In the genomic region with DNA sequence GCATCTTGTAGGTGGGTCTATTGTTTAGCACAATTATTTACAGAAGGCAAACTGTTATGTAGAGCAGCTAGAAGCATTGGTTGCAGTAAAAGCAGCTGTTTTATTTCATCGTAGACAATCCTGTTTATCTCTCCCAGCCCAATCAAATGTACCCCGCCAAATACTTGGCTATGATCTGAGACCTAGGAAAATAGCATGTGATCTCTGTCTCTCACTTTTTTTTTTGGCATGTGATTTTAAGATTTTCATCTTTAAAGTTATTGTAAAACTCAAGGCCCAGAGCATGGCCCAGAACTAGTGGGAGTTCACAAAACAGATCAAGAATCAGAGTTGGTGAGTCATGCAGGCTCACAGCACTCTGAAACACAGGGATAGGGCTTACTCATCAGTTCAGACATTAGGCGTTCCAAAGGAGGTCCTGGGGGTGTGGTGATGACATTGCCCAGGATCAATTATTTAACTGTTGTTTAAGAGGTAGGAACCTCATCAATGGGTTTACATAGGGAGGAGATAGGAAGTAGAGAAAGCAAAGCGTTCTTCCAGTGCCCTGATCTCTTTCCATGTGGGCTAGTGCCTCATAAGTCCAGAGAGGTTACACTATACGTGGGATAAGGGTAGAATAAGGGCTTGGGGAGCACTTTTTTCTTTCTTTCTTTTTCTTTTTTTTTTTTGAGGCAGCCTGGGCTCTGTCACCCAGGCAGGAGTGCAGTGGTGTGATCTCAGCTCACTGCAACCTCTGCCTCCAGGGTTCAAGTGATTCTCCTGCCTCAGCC, we compare ENCODE assay signal across 9 cellular contexts. TPM values are rescaled to one million over a fixed set of nuclear protein-coding genes. Genes with fewer than 3 reads are reported as not detected.
DNase-seq lines count a peak whose midpoint lies in the region; ATAC-seq lines count a peak whose summit lies in the region.
"Had no signal": no experiment of that assay in that cellular context is flagged by ENCODE, and none has a peak within 500 bp of the region (broad histone marks: within the 10 kb centered on the region; RNA-seq: fewer than 3 reads in every experiment).

No MANE protein-coding gene starts in this region.

- H3K4me3 Mint-ChIP-seq in activated T-helper 2 cell treated with anti-CD3 and anti-CD28 coated beads, Interferon-gamma antibody, Interleukin-2, Interleukin-4, amounts not matched to agents 10 μg/mL and 5 μg/mL and 100 μg/mL, durations not matched to agents 14 hours and 24 hours and 36 hours (ENCODE audit: low read depth) = no peak overlapping the region
- H3K4me3 Mint-ChIP-seq in stimulated activated effector memory CD8-positive, alpha-beta T cell treated with anti-CD3 and anti-CD28 coated beads, Interleukin-12 subunit alpha, Interleukin-12 subunit beta, amount 100 ng/mL, for 72 hours = no peak overlapping the region

- H3K36me3 Mint-ChIP-seq in activated T-helper 2 cell treated with anti-CD3 and anti-CD28 coated beads, Interferon-gamma antibody, Interleukin-2, Interleukin-4, amounts not matched to agents 10 μg/mL and 5 μg/mL and 100 μg/mL, durations not matched to agents 14 hours and 24 hours and 36 hours (ENCODE audit: low read depth) = peaks cover 47% of the 10 kb centered on the region
- H3K36me3 Mint-ChIP-seq in stimulated activated effector memory CD8-positive, alpha-beta T cell treated with anti-CD3 and anti-CD28 coated beads, Interleukin-12 subunit alpha, Interleukin-12 subunit beta, amount 100 ng/mL, for 72 hours = no peaks in the 10 kb centered on the region

- ATAC-seq in stimulated activated effector memory CD8-positive, alpha-beta T cell treated with anti-CD3 and anti-CD28 coated beads, Interleukin-12 subunit alpha, Interleukin-12 subunit beta, amount 100 ng/mL, for 72 hours = peak; percentile 76

- no peaks in the 10 kb centered on the region for H3K27me3 Mint-ChIP-seq in activated T-helper 2 cell treated with anti-CD3 and anti-CD28 coated beads, Interferon-gamma antibody, Interleukin-2, Interleukin-4, amounts not matched to agents 10 μg/mL and 5 μg/mL and 100 μg/mL, durations not matched to agents 14 hours and 24 hours and 36 hours (ENCODE audit: low read depth)

- peaks cover 52% of the 10 kb centered on the region for H3K4me1 Mint-ChIP-seq in activated T-helper 2 cell treated with anti-CD3 and anti-CD28 coated beads, Interferon-gamma antibody, Interleukin-2, Interleukin-4, amounts not matched to agents 10 μg/mL and 5 μg/mL and 100 μg/mL, durations not matched to agents 14 hours and 24 hours and 36 hours (ENCODE audit: low read depth)
- H3K4me1 Mint-ChIP-seq in stimulated activated effector memory CD8-positive, alpha-beta T cell treated with anti-CD3 and anti-CD28 coated beads, Interleukin-12 subunit alpha, Interleukin-12 subunit beta, amount 100 ng/mL, for 72 hours = peaks cover 27% of the 10 kb centered on the region

- H3K9me3 Mint-ChIP-seq in activated T-helper 2 cell treated with anti-CD3 and anti-CD28 coated beads, Interferon-gamma antibody, Interleukin-2, Interleukin-4, amounts not matched to agents 10 μg/mL and 5 μg/mL and 100 μg/mL, durations not matched to agents 14 hours and 24 hours and 36 hours = peaks cover 4% of the 10 kb centered on the region
- no peaks in the 10 kb centered on the region for H3K9me3 Mint-ChIP-seq in stimulated activated effector memory CD8-positive, alpha-beta T cell treated with anti-CD3 and anti-CD28 coated beads, Interleukin-12 subunit alpha, Interleukin-12 subunit beta, amount 100 ng/mL, for 72 hours

- H3K27ac Mint-ChIP-seq in activated T-helper 2 cell treated with anti-CD3 and anti-CD28 coated beads, Interferon-gamma antibody, Interleukin-2, Interleukin-4, amounts not matched to agents 10 μg/mL and 5 μg/mL and 100 μg/mL, durations not matched to agents 14 hours and 24 hours and 36 hours = peak overlapping the region; percentile 65
- H3K27ac Mint-ChIP-seq in stimulated activated effector memory CD8-positive, alpha-beta T cell treated with anti-CD3 and anti-CD28 coated beads, Interleukin-12 subunit alpha, Interleukin-12 subunit beta, amount 100 ng/mL, for 72 hours = peak overlapping the region; percentile 29

- DNase-seq in activated CD4-positive, alpha-beta T cell treated with anti-CD3 and anti-CD28 coated beads, Interleukin-2, amount 50 U/mL, for 48 hours = peak; percentile 10 to 32
- no peak for DNase-seq in activated CD4-positive, alpha-beta T cell treated with anti-CD3 and anti-CD28 coated beads, Interleukin-2, amount 50 U/mL, for 1 hour
- no peak for DNase-seq in activated T-helper 2 cell treated with anti-CD3 and anti-CD28 coated beads, Interferon-gamma antibody, Interleukin-2, Interleukin-4, amounts not matched to agents 10 μg/mL and 5 μg/mL and 100 μg/mL, durations not matched to agents 14 hours and 24 hours and 36 hours (ENCODE audit: low spot score)
- peak; percentile 71 for DNase-seq in hepatic stellate cell (ENCODE audit: low spot score)
- no peak for DNase-seq in stimulated activated effector memory CD8-positive, alpha-beta T cell treated with anti-CD3 and anti-CD28 coated beads, Interleukin-12 subunit alpha, Interleukin-12 subunit beta, amount 100 ng/mL, for 72 hours (ENCODE audit: low spot score in 2 of 2)
- no peak for DNase-seq in globus pallidus (ENCODE audit: low spot score)
- no peak for DNase-seq in NCI-H187 (lab: John Stamatoyannopoulos, UW)
- no peak for DNase-seq in cortex of kidney (lab: John Stamatoyannopoulos, UW)
- DNase-seq: retina had no signal

- intact Hi-C loops in activated T-helper 2 cell treated with anti-CD3 and anti-CD28 coated beads, Interferon-gamma antibody, Interleukin-2, Interleukin-4, amounts not matched to agents 10 μg/mL and 5 μg/mL and 100 μg/mL, durations not matched to agents 14 hours and 24 hours and 36 hours (cut with micrococcal nuclease) = loop anchor here (2.0 to 10.0 kb wide), 3 partner anchors 84 to 386 kb away; a partner anchor contains a TSS

RNA-seq across cellular contexts. Expression of a gene that starts 40.3 kb away (rescaled TPM):
- 6.5 and 7.6 TPM in 2 replicates for total RNA-seq in activated T-helper 2 cell treated with anti-CD3 and anti-CD28 coated beads, Interferon-gamma antibody, Interleukin-2, Interleukin-4, amounts not matched to agents 10 μg/mL and 5 μg/mL and 100 μg/mL, durations not matched to agents 14 hours and 24 hours and 36 hours

Comparison
In these comparisons a context has a peak if more than half of its experiments do, and no peak if none do; other contexts are left out.
1. DNase-seq: peak in activated CD4-positive, alpha-beta T cell treated with anti-CD3 and anti-CD28 coated beads, Interleukin-2, amount 50 U/mL, for 48 hours (2 of 2) and hepatic stellate cell (single experiment); none in activated CD4-positive, alpha-beta T cell treated with anti-CD3 and anti-CD28 coated beads, Interleukin-2, amount 50 U/mL, for 1 hour (single experiment), activated T-helper 2 cell treated with anti-CD3 and anti-CD28 coated beads, Interferon-gamma antibody, Interleukin-2, Interleukin-4, amounts not matched to agents 10 μg/mL and 5 μg/mL and 100 μg/mL, durations not matched to agents 14 hours and 24 hours and 36 hours (single experiment), stimulated activated effector memory CD8-positive, alpha-beta T cell treated with anti-CD3 and anti-CD28 coated beads, Interleukin-12 subunit alpha, Interleukin-12 subunit beta, amount 100 ng/mL, for 72 hours (0 of 2), globus pallidus (single experiment), NCI-H187 (0 of 2) and cortex of kidney (single experiment).